1 cellular context compared by ENCODE assay signal in genomic region chr19:4441994-4442845, GRCh38.
A peak's percentile ranks its signal among the peaks of the same experiment; 100 is the strongest.
TF ChIP-seq lines count a peak whose summit lies in the region.

No MANE protein-coding gene starts in this region.

TF ChIP-seq in K562, 482 proteins besides CTCF, POLR2A, EP300 and RAD21:
- peak; percentile 39 for TF ChIP-seq EGR1 (conservative IDR thresholded peaks at IDR 0.05)
- TF ChIP-seq POLR2AphosphoS2 (IDR thresholded peaks at IDR 0.05; ENCODE audit: low read length), result peak; percentile 62; the same call in 1 of the 2 replicates
- no peak for TF ChIP-seq MAFG (tag; conservative IDR thresholded peaks at IDR 0.05)
- no peak for TF ChIP-seq POU5F1 (IDR thresholded peaks at IDR 0.05; ENCODE audit: borderline replicate concordance, low read depth, low read length, partially characterized antibody)
- no peak for TF ChIP-seq EWSR1 (IDR thresholded peaks at IDR 0.05; ENCODE audit: borderline replicate concordance, low read depth, partially characterized antibody)
- TF ChIP-seq RBM22 (IDR thresholded peaks at IDR 0.05; ENCODE audit: low read depth, low read length, poor library complexity, severe bottlenecking), result peak; percentile 40
- TF ChIP-seq PML (IDR thresholded peaks at IDR 0.05; ENCODE audit: low read length), result 0 out of 2 replicates have a peak, but pooled peaks have one; percentile 7
- TF ChIP-seq KLF13 (tag; IDR thresholded peaks at IDR 0.05; ENCODE audit: borderline replicate concordance, low read depth), result no peak
- TF ChIP-seq MYNN (IDR thresholded peaks at IDR 0.05), result peak; percentile 14; the same call in 1 of the 2 replicates
- no peak for TF ChIP-seq MYNN (CRISPR knock-in tag; IDR thresholded peaks at IDR 0.05)
- TF ChIP-seq CREB3L1 (IDR thresholded peaks at IDR 0.05; ENCODE audit: borderline replicate concordance, low read depth), result no peak
- no peak for TF ChIP-seq SIN3B (IDR thresholded peaks at IDR 0.05; ENCODE audit: low read depth)
- TF ChIP-seq POLR2G (IDR thresholded peaks at IDR 0.05; ENCODE audit: low read depth, low read length), result peak; percentile 74
- TF ChIP-seq ZNF134 (CRISPR knock-in tag; conservative IDR thresholded peaks at IDR 0.05), result no peak
- peak; percentile 9; the same call in 1 of the 2 replicates for TF ChIP-seq POLR2AphosphoS5 (IDR thresholded peaks at IDR 0.05; ENCODE audit: control insufficient read depth, insufficient read depth, low read depth, low read length)
